In genomic region chr11:17781626-17782025, GRCh38 we compare ENCODE assay signal across 8 cellular contexts. TPM values are rescaled to one million over a fixed set of nuclear protein-coding genes. Genes with fewer than 3 reads are reported as not detected.
"Had no signal": no experiment of that assay in that cellular context is flagged by ENCODE, and none has a peak within 500 bp of the region (broad histone marks: within the 10 kb centered on the region; RNA-seq: fewer than 3 reads in every experiment).

No MANE protein-coding gene starts in this region.

- H3K4me3 ChIP-seq: GM12878 had no signal

- DNase-seq: GDM1, GF-D8 had no signal

- FAIRE-seq: G401.6, GM12878, GM12891, GM12892, GM18507, GM19239 had no signal

- ATAC-seq: GM12878 had no signal

RNA-seq across cellular contexts. Expression of gene KCNC1, which starts 47.0 kb away (rescaled TPM):
- total RNA-seq: GM12878 had no signal
